23 cellular contexts compared by ENCODE assay signal in genomic region chr1:64975127-64975526, GRCh38. TPM values are rescaled to one million over a fixed set of nuclear protein-coding genes. Genes with fewer than 3 reads are reported as not detected.
DNase-seq lines count a peak whose midpoint lies in the region; ATAC-seq, FAIRE-seq and TF ChIP-seq lines count a peak whose summit lies in the region.
"Had no signal": no experiment of that assay in that cellular context is flagged by ENCODE, and none has a peak within 500 bp of the region (broad histone marks: within the 10 kb centered on the region; RNA-seq: fewer than 3 reads in every experiment).

No MANE protein-coding gene starts in this region.

- TF ChIP-seq EP300 in GM12878 (IDR thresholded peaks at IDR 0.05; ENCODE audit: borderline replicate concordance in 1 of 2, control insufficient read depth in 1 of 2, low read depth in 2 of 2, low read length in 2 of 2): no peak

- TF ChIP-seq CTCF in GM12878 (IDR thresholded peaks at IDR 0.05 in 2 of 3, conservative IDR thresholded peaks at IDR 0.05 in 1 of 3; ENCODE audit: control insufficient read depth in 2 of 3, extremely low read depth in 1 of 3, insufficient read depth in 1 of 3, low read depth in 3 of 3, low read length in 3 of 3): no peak
- TF ChIP-seq CTCF in psoas muscle (IDR thresholded peaks at IDR 0.05): no peak
- no peak for TF ChIP-seq CTCF in GM10266 (IDR thresholded peaks at IDR 0.05; ENCODE audit: control insufficient read depth, insufficient read depth, low read depth, missing control alignments)

- RAD21 ChIA-PET in GM12878 (lab: Charles Lee; ENCODE audit: unreplicated experiment): no interaction called here

- H3K27me3 ChIP-seq in GM12878 (replicated peaks in 1 of 2; ENCODE audit: control insufficient read depth in 2 of 2, insufficient read depth in 2 of 2, low read length in 1 of 2) (no peaks in the 10 kb centered on the region), psoas muscle (ENCODE audit: insufficient read depth in 3 of 3, low read length in 2 of 3) (no peaks in the 10 kb centered on the region)

- H4K20me1 ChIP-seq in GM12878 (ENCODE audit: control insufficient read depth, insufficient read depth): no peaks in the 10 kb centered on the region

- H2AFZ ChIP-seq in GM12878 (ENCODE audit: control insufficient read depth, low read depth, low read length): no peak overlapping the region

- H3K4me1 ChIP-seq in GM12878 (ENCODE audit: control insufficient read depth, insufficient read depth, low read length) (no peaks in the 10 kb centered on the region), psoas muscle (no peaks in the 10 kb centered on the region)

- 92% methylated on average over 1 of the region's 1 CpG for WGBS in GM12878 (ENCODE audit: insufficient coverage, insufficient replicate concordance, low lambda C conversion rate, missing lambda C conversion rate)
- 31 to 100% (median 93%) methylated on average over 1 of the region's 1 CpG for WGBS in psoas muscle, 3 donors

- intact Hi-C loops in GM12878 (cut with micrococcal nuclease; ENCODE audit: unreplicated experiment) (no loop called here), psoas muscle (cut with DNase I) (no loop called here)

- H3K9me3 ChIP-seq in GM12878 (replicated peaks; ENCODE audit: control insufficient read depth, insufficient read depth, low read length) (no peaks in the 10 kb centered on the region), psoas muscle (no peaks in the 10 kb centered on the region)

- H3K4me3 ChIP-seq in GM12878 (no peak overlapping the region), psoas muscle (no peak overlapping the region)
- H3K4me3 ChIP-seq: SK-N-MC had no signal

- no peaks in the 10 kb centered on the region for H3K79me2 ChIP-seq in GM12878 (ENCODE audit: control insufficient read depth, insufficient read depth, low read length)

- DNase-seq in NCI-H146 (lab: John Stamatoyannopoulos, UW) (peak; percentile 7), NCI-H146 treated with DMSO at 0.1 percent for 48 hours (lab: John Stamatoyannopoulos, UW; ENCODE audit: unreplicated experiment) (no peak), GM12878 (ENCODE audit: low read depth, low spot score) (no peak), psoas muscle (no peak), GM10266 (ENCODE audit: extremely low spot score) (no peak), OCI-M1 (lab: John Stamatoyannopoulos, UW) (no peak)
- DNase-seq in NK-92 treated with Interleukin-12 subunit alpha and Interleukin-12 subunit beta, amount 100 ng/mL, for 24 hours (lab: John Stamatoyannopoulos, UW): no peak
- DNase-seq: AML-193; CD8-positive, alpha-beta T cell; EL; H9; HFFc6; KG1; NCI-H1092 treated with DMSO at 0.1 percent for 48 hours; NCI-H1436 treated with DMSO at 0.1 percent for 48 hours; NCI-H2081; NCI-H2171; NCI-H345; PC-3; Right ventricle myocardium superior; SW 1271 had no signal

- POLR2A ChIA-PET in GM12878 (lab: Charles Lee): no interaction called here

- H3K36me3 ChIP-seq in GM12878 (ENCODE audit: control insufficient read depth in 2 of 2, insufficient read depth in 2 of 2, low read length in 1 of 2): no peaks in the 10 kb centered on the region
- H3K36me3 ChIP-seq in psoas muscle (ENCODE audit: insufficient read depth in 1 of 2, low read depth in 1 of 2): peaks cover 0 to 9% of the 10 kb centered on the region in 2 donors

- no peak overlapping the region for H3K9ac ChIP-seq in GM12878 (ENCODE audit: control insufficient read depth, insufficient read depth, low read length)

- TF ChIP-seq RAD21 in GM12878 (IDR thresholded peaks at IDR 0.05; ENCODE audit: insufficient read depth, low read depth, low read length): no peak

- SMC1A ChIA-PET in GM12878 (lab: Charles Lee; ENCODE audit: uncharacterized antibody, unreplicated experiment): no interaction called here

- no peak overlapping the region for H3K27ac ChIP-seq in GM12878 (ENCODE audit: control insufficient read depth, insufficient read depth)
- H3K27ac ChIP-seq in psoas muscle: no peak overlapping the region
- H3K27ac ChIP-seq: HL-60, SK-N-MC had no signal

- CTCF ChIA-PET in GM12878 (lab: Yijun Ruan, JAX): interaction anchor here (0.8 kb wide), 1 partner anchor 87 kb away, joined by 3 read pairs; no protein-coding TSS in a partner anchor

- TF ChIP-seq POLR2A in GM12878 (IDR thresholded peaks at IDR 0.05; ENCODE audit: low read depth, low read length): no peak

- no peak for FAIRE-seq in GM12878 (lab: Jason Lieb, UNC)

- no TSS peak for BruUV-seq in GM12878 (replicated peaks; lab: Mats Ljungman, UMichigan)

- in situ Hi-C loops in GM12878 (cut with MboI): no loop called here

- ATAC-seq in GM12878 (peak; percentile 38), psoas muscle (peak in 3 of 4 donors; percentile 22 to 41 (median 25))
- ATAC-seq: CD8-positive, alpha-beta T cell; PC-3 had no signal

- no peak overlapping the region for H3K4me2 ChIP-seq in GM12878 (ENCODE audit: control insufficient read depth, insufficient read depth)

TF ChIP-seq in GM12878, 131 proteins besides CTCF, POLR2A, EP300 and RAD21 (continues in another document):
- TF ChIP-seq ZNF207 (IDR thresholded peaks at IDR 0.05; ENCODE audit: borderline replicate concordance): no peak
- TF ChIP-seq BCLAF1 (IDR thresholded peaks at IDR 0.05): no peak
- TF ChIP-seq ESRRA (IDR thresholded peaks at IDR 0.05; ENCODE audit: low read length): no peak
- no peak for TF ChIP-seq MEF2A (IDR thresholded peaks at IDR 0.05; ENCODE audit: insufficient read depth, low read depth, low read length)
- TF ChIP-seq SP1 (IDR thresholded peaks at IDR 0.05; ENCODE audit: low read depth, low read length): no peak
- no peak for TF ChIP-seq SMAD1 (IDR thresholded peaks at IDR 0.05; ENCODE audit: low read depth, partially characterized antibody)
- TF ChIP-seq NR2F1 (conservative IDR thresholded peaks at IDR 0.05): no peak
- TF ChIP-seq E2F8 (IDR thresholded peaks at IDR 0.05; ENCODE audit: low read depth, partially characterized antibody): no peak
- TF ChIP-seq JUND (IDR thresholded peaks at IDR 0.05; ENCODE audit: low read depth, low read length): no peak
- TF ChIP-seq EZH2 (IDR thresholded peaks at IDR 0.05; ENCODE audit: borderline replicate concordance, control insufficient read depth, low read depth, low read length): no peak
- no peak for TF ChIP-seq KLF5 (IDR thresholded peaks at IDR 0.05; ENCODE audit: partially characterized antibody)

RNA-seq across cellular contexts. Expression of gene JAK1, which starts 8.8 kb away (rescaled TPM):
- total RNA-seq in GM12878 (2013; cell fraction: nucleolus; rRNA removed): 45.7 and 49.2 TPM in 2 replicates
- 31.5 and 33.7 TPM in 2 replicates for total RNA-seq in GM12878 (2014; rRNA removed)
- total RNA-seq in GM12878 (2014; rRNA removed; fragmentation: Illumina TruSeq; extraction: Trizol): 42.7 and 43.3 TPM in 2 replicates
- total RNA-seq in GM12878 (2021): 42.7 and 42.8 TPM in 2 replicates
- 36.2 TPM for polyA plus RNA-seq in GM12878 (2011; ENCODE audit: low read depth)
- polyA plus RNA-seq in GM12878 (2011; rRNA removed): 43.1 and 45.5 TPM in 2 replicates
- 40.2 and 42.8 TPM in 2 replicates for polyA plus RNA-seq in GM12878 (2011; cell fraction: cytosol; rRNA removed)
- polyA plus RNA-seq in GM12878 (2011; cell fraction: nucleus; rRNA removed): 80.6 and 83.7 TPM in 2 replicates
- polyA plus RNA-seq in GM12878 (2012): 45.2 and 50.6 TPM in 2 replicates
- 43.7 and 56.9 TPM in 2 replicates for polyA plus RNA-seq in GM12878 (2014; fragmentation: Illumina TruSeq; extraction: Trizol)
- polyA plus RNA-seq in GM12878 (2014; fragmentation: Nextera tagmentation; extraction: Ambion mirVana): 10 to 100 TPM in 1 of 2 experiments, 1 to 10 TPM in 1; 9.6 to 11.5 TPM
- polyA plus RNA-seq in GM12878 (2014; rRNA removed): 23.3 and 25.3 TPM in 2 replicates
- 10 to 100 TPM; 32.6 to 38.9 TPM for polyA plus RNA-seq in GM12878 (2016; fragmentation: Nextera tagmentation; extraction: Ambion mirVana)
- polyA minus RNA-seq in GM12878 (2011; rRNA and poly(A)+ RNA removed): 70.1 and 86.2 TPM in 2 replicates
- 30.5 and 37.0 TPM in 2 replicates for polyA minus RNA-seq in GM12878 (2011; cell fraction: cytosol; rRNA and poly(A)+ RNA removed)
- 51.3 and 76.5 TPM in 2 replicates for polyA minus RNA-seq in GM12878 (2011; cell fraction: nucleus; rRNA and poly(A)+ RNA removed)
- 100 to 1,000 TPM; 101 to 137 (median 119) TPM for total RNA-seq in psoas muscle
- polyA plus RNA-seq in psoas muscle: 10 to 100 TPM; 33.7 to 80.3 (median 34.0) TPM
